ENCODE assay signal across 8 cellular contexts in the genomic region with DNA sequence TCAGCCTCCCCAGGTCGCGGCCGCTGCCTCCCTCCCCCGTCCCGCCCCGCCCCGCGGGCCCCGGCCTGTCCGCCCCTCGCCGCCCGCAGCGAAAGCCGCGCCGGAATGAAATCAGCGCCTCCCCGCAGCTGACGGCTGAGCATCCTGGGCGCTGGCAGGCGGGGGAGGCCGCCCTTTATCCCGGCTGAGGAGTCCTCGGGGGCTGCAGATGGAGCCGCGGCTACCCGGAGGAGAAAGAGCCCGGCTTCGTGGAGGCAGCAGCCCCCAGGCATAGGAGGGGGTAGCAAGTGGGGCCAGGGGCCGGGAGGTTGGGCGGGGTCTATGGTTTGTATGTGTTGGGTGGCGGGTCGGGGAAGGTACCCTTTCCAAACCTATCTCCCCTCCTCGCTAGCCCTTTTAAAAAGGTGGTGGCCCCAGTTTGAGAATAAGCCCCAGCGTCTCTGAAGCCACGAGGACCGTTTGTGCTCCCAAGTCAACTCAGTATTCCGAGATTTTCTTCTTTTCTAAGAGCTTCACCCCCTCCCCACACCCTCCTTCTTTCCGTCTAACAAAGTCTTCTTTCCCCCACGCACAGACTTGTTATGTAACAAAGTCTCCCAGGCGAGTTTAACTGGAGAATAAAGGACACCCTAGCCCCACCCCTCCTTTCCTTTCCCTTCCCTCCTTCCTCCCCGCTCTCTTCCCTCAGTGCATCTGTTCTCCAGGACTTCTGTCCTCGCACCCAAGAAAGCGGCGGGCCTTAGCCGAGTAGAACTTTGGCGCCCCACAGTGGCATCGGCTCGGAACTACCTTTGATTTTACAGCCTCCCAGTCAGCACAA. TPM values are rescaled to one million over a fixed set of nuclear protein-coding genes. Genes with fewer than 3 reads are reported as not detected.
DNase-seq lines count a peak whose midpoint lies in the region; ATAC-seq lines count a peak whose summit lies in the region.

No MANE protein-coding gene starts in this region.

- ATAC-seq in HG02852 (IDR thresholded peaks at IDR 0.05; ENCODE audit: unreplicated experiment) (peak; percentile 57), T-helper 17 cell (peak; percentile 80), sciatic nerve (peak; percentile 72)

- peak; percentile 6 for DNase-seq in NK-92 treated with Interleukin-12 subunit alpha and Interleukin-12 subunit beta, amount 100 ng/mL, for 24 hours (lab: John Stamatoyannopoulos, UW)
- no peak for DNase-seq in NK-92 (lab: John Stamatoyannopoulos, UW; ENCODE audit: unreplicated experiment)
- DNase-seq in NCI-H1436 (lab: John Stamatoyannopoulos, UW) = peak; percentile 85
- DNase-seq in T-helper 17 cell = peak in 2 of 3 donors; percentile 43 to 59
- peak; percentile 96 for DNase-seq in astrocyte of the hippocampus (ENCODE audit: low read depth, low spot score)
- DNase-seq in hepatic stellate cell (ENCODE audit: low spot score) = peak; percentile 87
- peak; percentile 88 for DNase-seq in sciatic nerve (ENCODE audit: low spot score)

- H3K27ac Mint-ChIP-seq in T-helper 17 cell = peak overlapping the region; percentile 67

- H3K27me3 Mint-ChIP-seq in T-helper 17 cell = peaks cover 90% of the 10 kb centered on the region

- H3K9me3 ChIP-seq in T-helper 17 cell (ENCODE audit: control insufficient read depth, low read length, poor library complexity, severe bottlenecking) = no peaks in the 10 kb centered on the region

- peaks cover 11% of the 10 kb centered on the region for H3K36me3 Mint-ChIP-seq in T-helper 17 cell (ENCODE audit: low read depth)

- H3K4me1 Mint-ChIP-seq in T-helper 17 cell = peaks cover 25% of the 10 kb centered on the region

- intact Hi-C loops in sciatic nerve (cut with DNase I) = no loop called here

- H3K4me3 Mint-ChIP-seq in T-helper 17 cell = peak overlapping the region; percentile 86

RNA-seq across cellular contexts. Expression of a gene that starts 11.0 kb away (rescaled TPM):
- not detected for total RNA-seq in T-helper 17 cell
- total RNA-seq in sciatic nerve = 9.2 TPM

Comparison
In these comparisons a context has a peak if more than half of its experiments do, and no peak if none do; other contexts are left out.
1. RNA of a gene that starts 11.0 kb away (total RNA-seq): 9.2 TPM in sciatic nerve (single experiment); not detected in T-helper 17 cell; every median in the first group is over 10 times any median in the second.
2. Peak in every context shown above with its lines, with median percentiles within 50 percentile points of each other: ATAC-seq.